Comparison of ENCODE assay signal across 8 cellular contexts in the genomic region with DNA sequence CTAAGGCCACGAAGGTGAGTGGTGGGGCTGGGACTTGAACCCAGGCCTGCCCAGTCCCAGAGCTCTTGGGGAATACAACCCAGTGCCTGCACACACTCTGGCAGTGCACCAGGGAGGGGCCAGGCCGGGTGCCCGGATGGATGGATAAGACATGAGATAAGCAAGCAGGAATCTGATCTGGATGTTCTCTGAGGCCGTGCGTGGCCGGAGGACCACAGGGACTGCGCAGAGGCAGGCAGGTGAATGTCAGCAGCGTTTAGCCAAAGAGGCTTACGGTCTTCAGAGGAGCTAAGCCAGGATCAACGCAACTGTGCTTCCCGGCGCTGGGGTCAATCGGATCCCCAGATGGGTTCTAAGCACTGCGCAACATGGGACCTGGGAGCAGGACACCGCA. TPM values are rescaled to one million over a fixed set of nuclear protein-coding genes. Genes with fewer than 3 reads are reported as not detected.
DNase-seq lines count a peak whose midpoint lies in the region; ATAC-seq and TF ChIP-seq lines count a peak whose summit lies in the region.

No MANE protein-coding gene starts in this region.

- H3K27ac ChIP-seq in heart right ventricle, result peak overlapping the region; percentile 94 to 100 (median 96)
- H3K27ac ChIP-seq in thoracic aorta, result peak overlapping the region; percentile 61 to 83

- H3K4me3 Mint-ChIP-seq in activated naive CD8-positive, alpha-beta T cell treated with anti-CD3 and anti-CD28 coated beads, Interleukin-2, amount 50 U/mL, for 24 hours, result peak overlapping the region; percentile 86

- H3K9me3 Mint-ChIP-seq in activated naive CD8-positive, alpha-beta T cell treated with anti-CD3 and anti-CD28 coated beads, Interleukin-2, amount 50 U/mL, for 24 hours, result no peaks in the 10 kb centered on the region

- H3K4me1 Mint-ChIP-seq in activated naive CD8-positive, alpha-beta T cell treated with anti-CD3 and anti-CD28 coated beads, Interleukin-2, amount 50 U/mL, for 24 hours, result peaks cover 43% of the 10 kb centered on the region

- H3K27ac Mint-ChIP-seq in activated naive CD8-positive, alpha-beta T cell treated with anti-CD3 and anti-CD28 coated beads, Interleukin-2, amount 50 U/mL, for 24 hours, result peak overlapping the region; percentile 92

- H3K4me3 ChIP-seq in heart right ventricle (peak overlapping the region in 9 of 10 donors; percentile 63 to 93 (median 83)), kidney epithelial cell (ENCODE audit: low read depth, low read length) (peak overlapping the region; percentile 60), thoracic aorta (peak overlapping the region; percentile 92)

- intact Hi-C loops in heart right ventricle (cut with DNase I) (no loop called here), left ventricle myocardium superior (cut with micrococcal nuclease) (no loop called here)

- H3K9me3 ChIP-seq in heart right ventricle (no peaks in the 10 kb centered on the region), thoracic aorta (no peaks in the 10 kb centered on the region)

- H3K27me3 ChIP-seq in heart right ventricle (no peaks in the 10 kb centered on the region), kidney epithelial cell (ENCODE audit: control insufficient read depth, insufficient read depth, low read length) (no peaks in the 10 kb centered on the region), thoracic aorta (replicated peaks; ENCODE audit: insufficient read depth) (no peaks in the 10 kb centered on the region)

- TF ChIP-seq CTCF in heart right ventricle (IDR thresholded peaks at IDR 0.05) (no peak), kidney epithelial cell (IDR thresholded peaks at IDR 0.05; ENCODE audit: insufficient read depth, low read length, poor library complexity, severe bottlenecking) (no peak), thoracic aorta (IDR thresholded peaks at IDR 0.05) (no peak)

- H3K36me3 ChIP-seq in heart right ventricle, result peaks cover 0 to 7% (median 0%) of the 10 kb centered on the region in 9 donors
- H3K36me3 ChIP-seq in kidney epithelial cell (ENCODE audit: control insufficient read depth, insufficient read depth, low read length), result peaks cover 1% of the 10 kb centered on the region
- H3K36me3 ChIP-seq in thoracic aorta, result no peaks in the 10 kb centered on the region

- H3K4me1 ChIP-seq in heart right ventricle (peaks cover 25 to 62% (median 50%) of the 10 kb centered on the region in 9 donors), thoracic aorta (ENCODE audit: control insufficient read depth in 1 of 2, low read depth in 2 of 2) (peaks cover 20 to 32% of the 10 kb centered on the region in 2 donors)

- DNase-seq in heart right ventricle, result no peak
- DNase-seq in left ventricle myocardium superior, result no peak
- no peak for DNase-seq in activated naive CD8-positive, alpha-beta T cell treated with anti-CD3 and anti-CD28 coated beads, Interleukin-2, amount 50 U/mL, for 24 hours
- no peak for DNase-seq in kidney epithelial cell (ENCODE audit: low read depth)
- no peak for DNase-seq in thoracic aorta (ENCODE audit: low spot score)
- DNase-seq in epidermal melanocyte (ENCODE audit: insufficient read length, low spot score), result no peak
- no peak for DNase-seq in stimulated activated naive CD4-positive, alpha-beta T cell treated with Interleukin-2 at 50 U/mL for 16 hours (lab: John Stamatoyannopoulos, UW)

- no peaks in the 10 kb centered on the region for H3K27me3 Mint-ChIP-seq in activated naive CD8-positive, alpha-beta T cell treated with anti-CD3 and anti-CD28 coated beads, Interleukin-2, amount 50 U/mL, for 24 hours

- ATAC-seq in heart right ventricle, result no peak
- ATAC-seq in left ventricle myocardium superior, result no peak
- no peak for ATAC-seq in activated naive CD8-positive, alpha-beta T cell treated with anti-CD3 and anti-CD28 coated beads, Interleukin-2, amount 50 U/mL, for 24 hours
- ATAC-seq in thoracic aorta (ENCODE audit: insufficient number of reproducible peaks, low FRiP score, low read depth), result no peak
- ATAC-seq in GM18909 (IDR thresholded peaks at IDR 0.05; ENCODE audit: poor library complexity, unreplicated experiment), result no peak

- WGBS in heart right ventricle, 2 donors, result 17 to 23% methylated on average over 15 of the region's 15 CpGs

- H3K36me3 Mint-ChIP-seq in activated naive CD8-positive, alpha-beta T cell treated with anti-CD3 and anti-CD28 coated beads, Interleukin-2, amount 50 U/mL, for 24 hours (ENCODE audit: low read depth), result peaks cover 10% of the 10 kb centered on the region

RNA-seq across cellular contexts. Expression of gene ZNF787, which starts 1.5 kb away (rescaled TPM):
- total RNA-seq in heart right ventricle (10 to 100 TPM; 18.5 to 47.2 (median 25.7) TPM), left ventricle myocardium superior (33.8 TPM), kidney epithelial cell (26.6 and 38.3 TPM in 2 replicates), thoracic aorta (10 to 100 TPM; 13.4 to 18.7 TPM)
- 10 to 100 TPM; 42.3 to 42.8 TPM for polyA plus RNA-seq in heart right ventricle

RNA-seq across cellular contexts. Expression of gene ZNF444, which starts 21.5 kb away (rescaled TPM):
- total RNA-seq in heart right ventricle, result 10 to 100 TPM; 15.1 to 25.1 (median 22.2) TPM
- 10 to 100 TPM; 22.8 to 25.6 TPM for polyA plus RNA-seq in heart right ventricle
- total RNA-seq in left ventricle myocardium superior, result 23.9 TPM
- total RNA-seq in kidney epithelial cell, result 35.9 and 40.0 TPM in 2 replicates
- total RNA-seq in thoracic aorta, result 10 to 100 TPM; 28.2 to 31.0 TPM

RNA-seq across cellular contexts. Expression of gene GALP, which starts 56.2 kb away (rescaled TPM):
- not detected for total RNA-seq in heart right ventricle
- polyA plus RNA-seq in heart right ventricle, result not detected
- total RNA-seq in left ventricle myocardium superior, result not detected
- not detected in 2 replicates for total RNA-seq in kidney epithelial cell
- not detected for total RNA-seq in thoracic aorta
